10 cellular contexts compared by ENCODE assay signal in the genomic region with DNA sequence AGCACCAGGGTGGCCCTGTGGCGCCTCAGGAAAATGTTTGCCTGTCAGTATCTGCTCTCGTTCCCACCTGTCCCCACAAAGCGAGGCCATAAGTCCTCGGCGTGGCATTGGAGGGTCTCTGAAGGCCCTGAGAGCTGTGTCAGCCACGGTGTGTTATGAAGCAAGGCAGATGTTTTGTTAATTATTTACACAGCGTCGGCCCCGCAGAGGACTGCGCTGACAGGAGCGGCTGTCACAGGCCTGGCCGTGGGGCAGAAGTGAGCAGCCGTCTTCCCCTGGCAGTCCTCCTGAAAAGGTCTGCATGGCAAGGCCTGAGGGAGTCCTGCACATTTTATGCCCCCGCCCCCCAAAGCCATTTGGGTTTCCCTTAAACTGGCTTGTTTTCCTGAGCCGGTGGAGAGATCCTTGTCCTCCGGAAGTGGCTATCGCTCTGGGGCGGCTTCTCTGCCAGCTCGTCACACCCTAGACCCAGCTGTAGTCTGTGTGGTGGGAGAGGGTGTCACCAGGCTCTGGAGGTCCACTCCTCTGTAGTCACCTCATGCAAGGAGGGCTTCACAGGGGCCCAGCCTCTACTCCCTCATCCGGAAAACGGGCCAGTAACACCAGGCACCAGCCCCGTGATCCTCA. TPM values are rescaled to one million over a fixed set of nuclear protein-coding genes. Genes with fewer than 3 reads are reported as not detected.
A peak's percentile ranks its signal among the peaks of the same experiment; 100 is the strongest.
DNase-seq lines count a peak whose midpoint lies in the region; ATAC-seq, FAIRE-seq and TF ChIP-seq lines count a peak whose summit lies in the region.
"Had no signal": no experiment of that assay in that cellular context is flagged by ENCODE, and none has a peak within 500 bp of the region (broad histone marks: within the 10 kb centered on the region; RNA-seq: fewer than 3 reads in every experiment).

No MANE protein-coding gene starts in this region.

- POLR2A ChIA-PET in RWPE1 (lab: Yijun Ruan, JAX; ENCODE audit: low non-redundant PET) (no interaction called here), HepG2 (lab: Yijun Ruan, JAX) (interaction anchor here (0.6 kb wide), 1 partner anchor 15 kb away, joined by 3 read pairs; no protein-coding TSS in a partner anchor)

- in situ Hi-C loops in HepG2 (cut with HindIII; ENCODE audit: extremely low pct_ligation_motif_present, low pct_unique_long_range_greater_than_20kb): no loop called here

- H3K27ac ChIP-seq in RWPE1: peak overlapping the region; percentile 99
- H3K27ac ChIP-seq in HepG2 (ENCODE audit: extremely low read length, insufficient read depth, low read length): peak overlapping the region; percentile 50
- H3K27ac ChIP-seq in WERI-Rb-1: no peak overlapping the region
- H3K27ac ChIP-seq: psoas muscle had no signal

- 71% methylated on average over 7 of the region's 22 CpGs for WGBS in HepG2 (ENCODE audit: low lambda C conversion rate)

- H3K36me3 ChIP-seq in HepG2 (replicated peaks in 1 of 2; ENCODE audit: control insufficient read depth in 1 of 2, insufficient read depth in 2 of 2, low read length in 2 of 2) (peaks cover 1 to 33% of the 10 kb centered on the region in 2 experiments; a peak in 4 of 5 replicates), WERI-Rb-1 (no peaks in the 10 kb centered on the region)

- H3K27ac Mint-ChIP-seq in stimulated activated memory B cell treated with anti-CD40 and anti-IgM and Interleukin-4, amounts not matched to agents 10 μg/mL and 1 μg/mL and 100 μg/mL, for 72 hours: peak overlapping the region; percentile 93

- no peaks in the 10 kb centered on the region for H3K9me3 ChIP-seq in HepG2 (ENCODE audit: low read length)
- no peaks in the 10 kb centered on the region for H3K9me3 ChIP-seq in WERI-Rb-1 (ENCODE audit: severe bottlenecking)
- H3K9me3 ChIP-seq: psoas muscle had no signal

- no peaks in the 10 kb centered on the region for H3K9me3 Mint-ChIP-seq in stimulated activated memory B cell treated with anti-CD40 and anti-IgM and Interleukin-4, amounts not matched to agents 10 μg/mL and 1 μg/mL and 100 μg/mL, for 72 hours

- peaks cover 71% of the 10 kb centered on the region for H4K20me1 ChIP-seq in HepG2 (ENCODE audit: insufficient read depth, low read length)

- peaks cover 0 to 3% of the 10 kb centered on the region in 2 experiments; a peak in 1 of 5 replicates for H3K27me3 ChIP-seq in HepG2 (ENCODE audit: control insufficient read depth in 1 of 2, insufficient read depth in 2 of 2, low read length in 2 of 2)
- no peaks in the 10 kb centered on the region for H3K27me3 ChIP-seq in WERI-Rb-1 (ENCODE audit: insufficient read depth, low read depth, severe bottlenecking)
- H3K27me3 ChIP-seq: dorsolateral prefrontal cortex had no signal

- H3K36me3 Mint-ChIP-seq in stimulated activated memory B cell treated with anti-CD40 and anti-IgM and Interleukin-4, amounts not matched to agents 10 μg/mL and 1 μg/mL and 100 μg/mL, for 72 hours: peaks cover 20% of the 10 kb centered on the region

- no TSS peak for BruUV-seq in HepG2 (replicated peaks; lab: Mats Ljungman, UMichigan)

- TF ChIP-seq RAD21 in HepG2 (CRISPR knock-in tag; IDR thresholded peaks at IDR 0.05): no peak

- H3K9ac ChIP-seq in HepG2 (ENCODE audit: insufficient read depth, low read depth, low read length): peak overlapping the region; percentile 9

- no peaks in the 10 kb centered on the region for H3K27me3 Mint-ChIP-seq in stimulated activated memory B cell treated with anti-CD40 and anti-IgM and Interleukin-4, amounts not matched to agents 10 μg/mL and 1 μg/mL and 100 μg/mL, for 72 hours

- H3K4me1 Mint-ChIP-seq in stimulated activated memory B cell treated with anti-CD40 and anti-IgM and Interleukin-4, amounts not matched to agents 10 μg/mL and 1 μg/mL and 100 μg/mL, for 72 hours: peaks cover 93% of the 10 kb centered on the region

- FAIRE-seq in HepG2 (lab: Jason Lieb, UNC): peak; percentile 18

- CTCF ChIA-PET in RWPE1 (lab: Yijun Ruan, JAX): no interaction called here
- CTCF ChIA-PET in HepG2 (lab: Yijun Ruan, JAX; ENCODE audit: low intra/inter-chr PET ratio, low total read pairs): no interaction called here

- H3K4me2 ChIP-seq in HepG2 (ENCODE audit: low read depth, low read length): peak overlapping the region; percentile 100

- ATAC-seq in GM18508 (IDR thresholded peaks at IDR 0.05; ENCODE audit: insufficient read depth, unreplicated experiment): peak; percentile 33
- peak; percentile 84 for ATAC-seq in HepG2
- ATAC-seq in stimulated activated memory B cell treated with anti-CD40 and anti-IgM and Interleukin-4, amounts not matched to agents 10 μg/mL and 1 μg/mL and 100 μg/mL, for 72 hours: no peak
- no peak for ATAC-seq in HG02973 (IDR thresholded peaks at IDR 0.05; ENCODE audit: unreplicated experiment)
- ATAC-seq: psoas muscle had no signal

- peak overlapping the region; percentile 99 for H3K4me3 Mint-ChIP-seq in stimulated activated memory B cell treated with anti-CD40 and anti-IgM and Interleukin-4, amounts not matched to agents 10 μg/mL and 1 μg/mL and 100 μg/mL, for 72 hours

- TF ChIP-seq EP300 in HepG2 (IDR thresholded peaks at IDR 0.05; ENCODE audit: low read depth in 2 of 2, low read length in 2 of 2): no peak
- TF ChIP-seq EP300 in HepG2 (CRISPR knock-in tag; IDR thresholded peaks at IDR 0.05; ENCODE audit: borderline replicate concordance): no peak

- peaks cover 94% of the 10 kb centered on the region for H3K79me2 ChIP-seq in HepG2 (ENCODE audit: insufficient read depth, low read length)

- intact Hi-C loops in HepG2 (cut with micrococcal nuclease; ENCODE audit: unreplicated experiment): loop anchor here (1.0 kb wide), 1 partner anchor 33 kb away; no protein-coding TSS in a partner anchor

- no peak overlapping the region for H2AFZ ChIP-seq in HepG2 (ENCODE audit: low read length)

- DNase-seq in RWPE1 (ENCODE audit: low spot score) (no peak), HepG2 (ENCODE audit: low spot score) (peak; percentile 65), WERI-Rb-1 (no peak)
- DNase-seq in activated naive CD4-positive, alpha-beta T cell (lab: John Stamatoyannopoulos, UW): no peak
- DNase-seq: DND-41, dorsolateral prefrontal cortex, psoas muscle had no signal

- H3K4me3 ChIP-seq in HepG2 (replicated peaks in 1 of 3; ENCODE audit: insufficient read depth in 1 of 3, low read depth in 2 of 3, low read length in 3 of 3) (peak overlapping the region in 1 of 3 experiments; percentile 50; a peak in 2 of 6 replicates), WERI-Rb-1 (ENCODE audit: low read depth, low read length) (no peak overlapping the region)
- H3K4me3 ChIP-seq: dorsolateral prefrontal cortex, psoas muscle had no signal

- TF ChIP-seq CTCF in RWPE1 (conservative IDR thresholded peaks at IDR 0.05; ENCODE audit: low read depth): no peak
- peak; percentile 18 for TF ChIP-seq CTCF in HepG2 (CRISPR knock-in tag; IDR thresholded peaks at IDR 0.05)
- no peak for TF ChIP-seq CTCF in WERI-Rb-1 (IDR thresholded peaks at IDR 0.05; ENCODE audit: low read depth, low read length)

- TF ChIP-seq POLR2A in HepG2 (IDR thresholded peaks at IDR 0.05; ENCODE audit: insufficient read depth in 1 of 2, low read depth in 2 of 2, low read length in 2 of 2): 0 out of 4 replicates have a peak, but pooled peaks of 1 of the 2 experiments have one; percentile 30

- H3K4me1 ChIP-seq in HepG2 (ENCODE audit: insufficient read depth, low read length): peaks cover 84% of the 10 kb centered on the region

TF ChIP-seq in HepG2, 621 proteins besides CTCF, POLR2A, EP300 and RAD21 (continues in another document):
- TF ChIP-seq PAF1 (CRISPR knock-in tag; IDR thresholded peaks at IDR 0.05) (no peak), KDM2A (CRISPR knock-in tag; IDR thresholded peaks at IDR 0.05; ENCODE audit: borderline replicate concordance, low read depth) (peak; percentile 59; the same call in 1 of the 2 replicates), SIN3A (IDR thresholded peaks at IDR 0.05; ENCODE audit: borderline replicate concordance, low read depth, low read length) (peak; percentile 86), NFE2L1 (CRISPR knock-in tag; IDR thresholded peaks at IDR 0.05; ENCODE audit: borderline replicate concordance) (no peak), SRSF9 (IDR thresholded peaks at IDR 0.05; ENCODE audit: borderline replicate concordance, insufficient read depth, low read depth, low read length, poor library complexity, severe bottlenecking) (no peak), ZNF841 (CRISPR knock-in tag; IDR thresholded peaks at IDR 0.05; ENCODE audit: borderline replicate concordance) (no peak)

RNA-seq across cellular contexts. Expression of gene NEK6, which starts 6.2 kb away (rescaled TPM):
- 30.4 and 44.7 TPM in 2 replicates for total RNA-seq in HepG2 (2016; rRNA removed; fragmentation: Illumina TruSeq; extraction: Trizol)
- total RNA-seq in HepG2 (2016; cell fraction: cytosol; rRNA removed; fragmentation: Illumina TruSeq; extraction: Trizol; ENCODE audit: low read depth): 24.6 and 26.3 TPM in 2 replicates
- 33.2 and 37.5 TPM in 2 replicates for total RNA-seq in HepG2 (2016; cell fraction: insoluble cytoplasmic fraction; rRNA removed; fragmentation: Illumina TruSeq; extraction: Trizol)
- 49.4 and 52.7 TPM in 2 replicates for total RNA-seq in HepG2 (2016; cell fraction: membrane; rRNA removed; fragmentation: Illumina TruSeq; extraction: Trizol)
- total RNA-seq in HepG2 (2016; cell fraction: nucleus; rRNA removed; fragmentation: Illumina TruSeq; extraction: Trizol): 18.1 and 19.8 TPM in 2 replicates
- 119 and 127 TPM in 2 replicates for polyA plus RNA-seq in HepG2 (2011; rRNA removed)
- 131 and 138 TPM in 2 replicates for polyA plus RNA-seq in HepG2 (2011; cell fraction: cytosol; rRNA removed)
- polyA plus RNA-seq in HepG2 (2011; cell fraction: nucleus; rRNA removed): 94.1 and 101 TPM in 2 replicates
- 75.9 and 86.0 TPM in 2 replicates for polyA plus RNA-seq in HepG2 (2012)
- 55.6 and 62.7 TPM in 2 replicates for polyA plus RNA-seq in HepG2 (2016; cell fraction: cytosol; fragmentation: Illumina TruSeq; extraction: Trizol; ENCODE audit: low read depth)
- 71.0 and 74.4 TPM in 2 replicates for polyA plus RNA-seq in HepG2 (2016; cell fraction: insoluble cytoplasmic fraction; fragmentation: Illumina TruSeq; extraction: Trizol; ENCODE audit: low read depth)
- polyA plus RNA-seq in HepG2 (2016; cell fraction: membrane; fragmentation: Illumina TruSeq; extraction: Trizol; ENCODE audit: low read depth): 68.1 and 79.5 TPM in 2 replicates
- polyA plus RNA-seq in HepG2 (2016; cell fraction: nucleus; fragmentation: Illumina TruSeq; extraction: Trizol; ENCODE audit: insufficient read depth, low read depth): 41.9 and 42.8 TPM in 2 replicates
- polyA minus RNA-seq in HepG2 (2011; rRNA and poly(A)+ RNA removed; ENCODE audit: low replicate concordance): 13.4 and 281 TPM in 2 replicates
- 74.6 and 87.4 TPM in 2 replicates for polyA minus RNA-seq in HepG2 (2011; cell fraction: cytosol; rRNA and poly(A)+ RNA removed)
- 49.3 and 50.8 TPM in 2 replicates for polyA minus RNA-seq in HepG2 (2011; cell fraction: nucleus; rRNA and poly(A)+ RNA removed)

Comparison
In these comparisons a context has a peak if more than half of its experiments do, and no peak if none do; other contexts are left out.
1. ATAC-seq: peak in GM18508 (single experiment) and HepG2 (single experiment); none in stimulated activated memory B cell treated with anti-CD40 and anti-IgM and Interleukin-4, amounts not matched to agents 10 μg/mL and 1 μg/mL and 100 μg/mL, for 72 hours (single experiment) and HG02973 (single experiment).